1 cellular context compared by ENCODE assay signal in the genomic region with DNA sequence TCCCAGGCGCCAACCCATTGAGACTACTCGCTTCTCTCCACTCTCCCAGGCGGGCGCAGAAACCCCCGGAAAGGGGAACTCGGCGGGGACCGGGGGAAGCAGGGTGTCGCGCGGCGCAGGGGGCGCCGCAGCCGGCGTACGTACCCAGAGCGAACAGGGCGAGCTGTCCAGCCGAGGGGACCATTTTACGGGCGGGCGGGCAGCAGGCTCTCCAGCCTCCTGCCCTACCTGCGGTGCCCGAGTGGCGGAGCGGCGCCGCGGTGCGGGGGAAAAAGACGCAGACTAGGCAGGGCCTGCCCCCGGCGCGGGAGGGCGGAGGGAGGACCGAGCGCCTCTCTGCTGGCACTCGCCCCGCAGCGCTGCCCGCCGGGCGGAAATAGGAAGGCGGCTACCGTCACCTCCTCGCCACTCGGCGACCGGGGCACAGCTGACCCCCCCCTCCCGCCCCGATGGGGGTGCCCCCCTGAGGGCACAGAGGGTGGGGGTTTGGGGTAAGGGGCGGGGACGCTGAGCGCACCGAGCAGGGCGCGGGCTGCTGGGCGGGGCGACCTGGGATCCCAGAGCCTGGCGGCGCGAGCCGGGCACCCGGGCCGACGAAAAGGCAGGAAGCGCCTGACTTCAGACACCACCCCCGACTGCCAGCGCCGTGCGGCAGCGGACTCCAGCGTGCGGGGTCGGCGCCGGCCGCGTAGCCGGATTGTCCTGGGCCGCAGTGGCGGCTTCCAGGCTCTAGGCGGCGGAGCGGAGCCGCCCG.
TF ChIP-seq lines count a peak whose summit lies in the region.

A gene (minus strand): TSS at position 243 of the 754 bp plus-strand sequence. CDS start 59 bp downstream, at position 184.

TF ChIP-seq in HEK293, 187 proteins besides CTCF, POLR2A, EP300 and RAD21 (continued from another document):
- TF ChIP-seq, protein P1, sequence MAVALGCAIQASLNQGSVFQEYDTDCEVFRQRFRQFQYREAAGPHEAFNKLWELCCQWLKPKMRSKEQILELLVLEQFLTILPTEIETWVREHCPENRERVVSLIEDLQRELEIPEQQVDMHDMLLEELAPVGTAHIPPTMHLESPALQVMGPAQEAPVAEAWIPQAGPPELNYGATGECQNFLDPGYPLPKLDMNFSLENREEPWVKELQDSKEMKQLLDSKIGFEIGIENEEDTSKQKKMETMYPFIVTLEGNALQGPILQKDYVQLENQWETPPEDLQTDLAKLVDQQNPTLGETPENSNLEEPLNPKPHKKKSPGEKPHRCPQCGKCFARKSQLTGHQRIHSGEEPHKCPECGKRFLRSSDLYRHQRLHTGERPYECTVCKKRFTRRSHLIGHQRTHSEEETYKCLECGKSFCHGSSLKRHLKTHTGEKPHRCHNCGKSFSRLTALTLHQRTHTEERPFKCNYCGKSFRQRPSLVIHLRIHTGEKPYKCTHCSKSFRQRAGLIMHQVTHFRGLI (tag by site-specific recombination; IDR thresholded peaks at IDR 0.05), result no peak
- TF ChIP-seq, protein P2, sequence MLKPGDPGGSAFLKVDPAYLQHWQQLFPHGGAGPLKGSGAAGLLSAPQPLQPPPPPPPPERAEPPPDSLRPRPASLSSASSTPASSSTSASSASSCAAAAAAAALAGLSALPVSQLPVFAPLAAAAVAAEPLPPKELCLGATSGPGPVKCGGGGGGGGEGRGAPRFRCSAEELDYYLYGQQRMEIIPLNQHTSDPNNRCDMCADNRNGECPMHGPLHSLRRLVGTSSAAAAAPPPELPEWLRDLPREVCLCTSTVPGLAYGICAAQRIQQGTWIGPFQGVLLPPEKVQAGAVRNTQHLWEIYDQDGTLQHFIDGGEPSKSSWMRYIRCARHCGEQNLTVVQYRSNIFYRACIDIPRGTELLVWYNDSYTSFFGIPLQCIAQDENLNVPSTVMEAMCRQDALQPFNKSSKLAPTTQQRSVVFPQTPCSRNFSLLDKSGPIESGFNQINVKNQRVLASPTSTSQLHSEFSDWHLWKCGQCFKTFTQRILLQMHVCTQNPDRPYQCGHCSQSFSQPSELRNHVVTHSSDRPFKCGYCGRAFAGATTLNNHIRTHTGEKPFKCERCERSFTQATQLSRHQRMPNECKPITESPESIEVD (tag by site-specific recombination; IDR thresholded peaks at IDR 0.05), result no peak
- TF ChIP-seq ZFP37 (tag by site-specific recombination; IDR thresholded peaks at IDR 0.05), result no peak
- no peak for TF ChIP-seq ZNF366 (tag by site-specific recombination; conservative IDR thresholded peaks at IDR 0.05)
- TF ChIP-seq ZNF555 (tag by site-specific recombination; conservative IDR thresholded peaks at IDR 0.05), result no peak
- TF ChIP-seq ZNF211 (tag by site-specific recombination; IDR thresholded peaks at IDR 0.05; ENCODE audit: low read depth), result no peak
- TF ChIP-seq ZNF473 (tag by site-specific recombination; IDR thresholded peaks at IDR 0.05), result no peak
- TF ChIP-seq, protein P3, sequence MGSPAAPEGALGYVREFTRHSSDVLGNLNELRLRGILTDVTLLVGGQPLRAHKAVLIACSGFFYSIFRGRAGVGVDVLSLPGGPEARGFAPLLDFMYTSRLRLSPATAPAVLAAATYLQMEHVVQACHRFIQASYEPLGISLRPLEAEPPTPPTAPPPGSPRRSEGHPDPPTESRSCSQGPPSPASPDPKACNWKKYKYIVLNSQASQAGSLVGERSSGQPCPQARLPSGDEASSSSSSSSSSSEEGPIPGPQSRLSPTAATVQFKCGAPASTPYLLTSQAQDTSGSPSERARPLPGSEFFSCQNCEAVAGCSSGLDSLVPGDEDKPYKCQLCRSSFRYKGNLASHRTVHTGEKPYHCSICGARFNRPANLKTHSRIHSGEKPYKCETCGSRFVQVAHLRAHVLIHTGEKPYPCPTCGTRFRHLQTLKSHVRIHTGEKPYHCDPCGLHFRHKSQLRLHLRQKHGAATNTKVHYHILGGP (tag by site-specific recombination; IDR thresholded peaks at IDR 0.05), result no peak
- TF ChIP-seq ZNF707 (tag by site-specific recombination; IDR thresholded peaks at IDR 0.05), result no peak
